In genomic region chr18:36850527-36851201, GRCh38 we compare ENCODE assay signal across 11 cellular contexts. TPM values are rescaled to one million over a fixed set of nuclear protein-coding genes. Genes with fewer than 3 reads are reported as not detected.
DNase-seq lines count a peak whose midpoint lies in the region; ATAC-seq and TF ChIP-seq lines count a peak whose summit lies in the region.
"Had no signal": no experiment of that assay in that cellular context is flagged by ENCODE, and none has a peak within 500 bp of the region (broad histone marks: within the 10 kb centered on the region; RNA-seq: fewer than 3 reads in every experiment).

No MANE protein-coding gene starts in this region.

- H3K27me3 Mint-ChIP-seq in activated T-helper 17 cell treated with anti-CD3 and anti-CD28 coated beads, Interleukin-2, amount 50 U/mL, for 72 hours: no peaks in the 10 kb centered on the region

- no peaks in the 10 kb centered on the region for H3K79me2 ChIP-seq in hepatocyte

- H3K4me1 Mint-ChIP-seq in activated T-helper 17 cell treated with anti-CD3 and anti-CD28 coated beads, Interleukin-2, amount 50 U/mL, for 72 hours: no peaks in the 10 kb centered on the region

- H3K27me3 ChIP-seq in AG04450 (ENCODE audit: control insufficient read depth, insufficient read depth, low read length): no peaks in the 10 kb centered on the region
- H3K27me3 ChIP-seq in hepatocyte: no peaks in the 10 kb centered on the region
- H3K27me3 ChIP-seq: pancreas had no signal

- 73% methylated on average over 1 of the region's 1 CpG for WGBS in hepatocyte (ENCODE audit: low lambda C conversion rate, missing lambda C conversion rate)

- CTCF ChIA-PET in AG04450 (lab: Charles Lee): interaction anchor here (1.7 kb wide), 1 partner anchor 21 kb away, joined by 10 read pairs; the partner anchor contains the start of genes KIAA1328 and TPGS2

- peak; percentile 100 for ATAC-seq in activated T-helper 17 cell treated with anti-CD3 and anti-CD28 coated beads, Interleukin-2, amount 50 U/mL, for 72 hours (replicated peaks)
- ATAC-seq in HG03439 (IDR thresholded peaks at IDR 0.05; ENCODE audit: unreplicated experiment): no peak

- TF ChIP-seq CTCF in AG04450 (IDR thresholded peaks at IDR 0.05; ENCODE audit: low read depth, low read length): no peak
- no peak for TF ChIP-seq CTCF in HFF-Myc (IDR thresholded peaks at IDR 0.05; ENCODE audit: low read depth, low read length, missing control alignments)
- TF ChIP-seq CTCF in hepatocyte (IDR thresholded peaks at IDR 0.05; ENCODE audit: poor library complexity): no peak

- no peak overlapping the region for H3K4me3 ChIP-seq in AG04450 (ENCODE audit: low read depth, low read length)
- H3K4me3 ChIP-seq in HFF-Myc (replicated peaks; ENCODE audit: low read depth, low read length): no peak overlapping the region
- H3K4me3 ChIP-seq in hepatocyte: no peak overlapping the region
- H3K4me3 ChIP-seq: pancreas had no signal

- H3K9me3 Mint-ChIP-seq in activated T-helper 17 cell treated with anti-CD3 and anti-CD28 coated beads, Interleukin-2, amount 50 U/mL, for 72 hours: peaks cover 4% of the 10 kb centered on the region

- H2AFZ ChIP-seq in hepatocyte: no peak overlapping the region

- no peak overlapping the region for H3K4me3 Mint-ChIP-seq in activated T-helper 17 cell treated with anti-CD3 and anti-CD28 coated beads, Interleukin-2, amount 50 U/mL, for 72 hours

- peak; percentile 63 for DNase-seq in AG04450 (ENCODE audit: low read depth, low spot score)
- peak; percentile 72 for DNase-seq in HFF-Myc (ENCODE audit: extremely low read depth, low read depth)
- peak; percentile 8 for DNase-seq in hepatocyte (ENCODE audit: low spot score)
- DNase-seq in NCI-H2196 (lab: John Stamatoyannopoulos, UW; ENCODE audit: unreplicated experiment): no peak
- DNase-seq in NCI-H1930 (lab: John Stamatoyannopoulos, UW): no peak
- no peak for DNase-seq in Kasumi-1 (lab: John Stamatoyannopoulos, UW)
- DNase-seq: DMS79 treated with DMSO at 0.1 percent for 48 hours, NCI-H1105, pancreas had no signal

- H3K36me3 ChIP-seq in hepatocyte (replicated peaks; ENCODE audit: insufficient read depth, low read depth): no peaks in the 10 kb centered on the region
- H3K36me3 ChIP-seq: pancreas had no signal

- POLR2A ChIA-PET in AG04450 (lab: Yijun Ruan, JAX): interaction anchor here (0.5 to 1.2 kb wide), 2 partner anchors 22 to 106 kb away, joined by 3 to 4 read pairs; partner anchors contain the start of genes KIAA1328 and TPGS2

- H3K36me3 Mint-ChIP-seq in activated T-helper 17 cell treated with anti-CD3 and anti-CD28 coated beads, Interleukin-2, amount 50 U/mL, for 72 hours (ENCODE audit: low read depth): peaks cover 50% of the 10 kb centered on the region

- H3K27ac Mint-ChIP-seq in activated T-helper 17 cell treated with anti-CD3 and anti-CD28 coated beads, Interleukin-2, amount 50 U/mL, for 72 hours: no peak overlapping the region

- H3K9me3 ChIP-seq in AG04450 (ENCODE audit: control insufficient read depth, insufficient read depth, low read length) (peaks cover 3% of the 10 kb centered on the region; the same call in 1 of the 2 replicates), hepatocyte (ENCODE audit: low read depth) (no peaks in the 10 kb centered on the region)
- H3K9me3 ChIP-seq: pancreas had no signal

- H3K9me2 ChIP-seq in hepatocyte (replicated peaks; ENCODE audit: insufficient read depth): no peaks in the 10 kb centered on the region

- H3K27ac ChIP-seq in AG04450 (ENCODE audit: low read depth, low read length) (no peak overlapping the region), hepatocyte (no peak overlapping the region)
- H3K27ac ChIP-seq: pancreas had no signal

- no peaks in the 10 kb centered on the region for H3K4me1 ChIP-seq in hepatocyte (ENCODE audit: insufficient read depth)
- H3K4me1 ChIP-seq: pancreas had no signal

- no peaks in the 10 kb centered on the region for H4K20me1 ChIP-seq in hepatocyte (ENCODE audit: insufficient read depth, poor library complexity, severe bottlenecking)

- H3K4me2 ChIP-seq in hepatocyte: no peak overlapping the region

RNA-seq across cellular contexts. Expression of gene KIAA1328, which starts 21.7 kb away (rescaled TPM):
- 3.7 and 3.9 TPM in 2 replicates for polyA plus RNA-seq in AG04450 (2011; rRNA removed)
- polyA minus RNA-seq in AG04450 (2011; rRNA and poly(A)+ RNA removed): 5.3 and 11.3 TPM in 2 replicates
- 10 to 100 TPM in 1 of 2 donors, 1 to 10 TPM in 1; 8.9 to 12.5 TPM for total RNA-seq in activated T-helper 17 cell treated with anti-CD3 and anti-CD28 coated beads, Interleukin-2, amount 50 U/mL, for 72 hours
- 7.2 and 12.5 TPM in 2 replicates for total RNA-seq in hepatocyte
- polyA plus RNA-seq in hepatocyte: 3.3 and 6.8 TPM in 2 replicates

RNA-seq across cellular contexts. Expression of gene TPGS2, which starts 21.9 kb away (rescaled TPM):
- polyA plus RNA-seq in AG04450 (2011; rRNA removed) (295 and 302 TPM in 2 replicates), hepatocyte (80.6 and 83.0 TPM in 2 replicates)
- 226 and 240 TPM in 2 replicates for polyA minus RNA-seq in AG04450 (2011; rRNA and poly(A)+ RNA removed)
- 100 to 1,000 TPM in 1 of 2 donors, 10 to 100 TPM in 1; 53.9 to 100 TPM for total RNA-seq in activated T-helper 17 cell treated with anti-CD3 and anti-CD28 coated beads, Interleukin-2, amount 50 U/mL, for 72 hours
- 57.0 and 72.4 TPM in 2 replicates for total RNA-seq in hepatocyte

Comparison
In these comparisons a context has a peak if more than half of its experiments do, and no peak if none do; other contexts are left out.
1. DNase-seq: peak in AG04450 (single experiment), HFF-Myc (single experiment) and hepatocyte (single experiment); none in NCI-H2196 (single experiment), NCI-H1930 (0 of 2) and Kasumi-1 (0 of 2).